Comparison of ENCODE assay signal across 17 cellular contexts in the genomic region with DNA sequence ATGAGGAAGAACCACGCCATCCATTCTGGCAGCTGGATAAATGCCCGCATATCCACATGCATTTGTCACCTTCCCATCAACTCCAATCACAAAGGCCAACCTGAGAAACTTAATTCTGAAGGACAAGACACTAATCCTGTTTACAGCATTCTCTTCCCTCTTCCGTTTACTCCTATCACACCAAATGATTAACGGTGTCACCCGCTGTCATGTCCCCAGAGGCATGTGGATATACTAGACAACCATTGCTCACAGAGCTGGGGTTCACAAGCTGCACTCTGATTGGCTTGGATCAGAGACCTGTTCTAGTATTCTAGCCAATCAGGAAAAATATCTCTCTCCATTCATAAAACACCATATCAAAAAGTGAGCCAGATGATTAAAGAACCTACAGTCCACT. TPM values are rescaled to one million over a fixed set of nuclear protein-coding genes. Genes with fewer than 3 reads are reported as not detected.
DNase-seq lines count a peak whose midpoint lies in the region; ATAC-seq and TF ChIP-seq lines count a peak whose summit lies in the region.
"Had no signal": no experiment of that assay in that cellular context is flagged by ENCODE, and none has a peak within 500 bp of the region (broad histone marks: within the 10 kb centered on the region; RNA-seq: fewer than 3 reads in every experiment).

No MANE protein-coding gene starts in this region.

- H3F3A ChIP-seq in DOHH2 (ENCODE audit: control insufficient read depth, insufficient read depth) = no peaks in the 10 kb centered on the region

- no peaks in the 10 kb centered on the region for H3K9me3 Mint-ChIP-seq in dendritic cell treated with granulocyte-macrophage colony-stimulating factor and Interleukin-4, amounts not matched to agents 40 ng/mL and 50 ng/mL, for 4 days
- no peaks in the 10 kb centered on the region for H3K9me3 Mint-ChIP-seq in neural crest cell
- H3K9me3 Mint-ChIP-seq: activated naive CD4-positive, alpha-beta T cell treated with anti-CD3 and anti-CD28 coated beads for 36 hours had no signal

- H3K27ac Mint-ChIP-seq in dendritic cell treated with granulocyte-macrophage colony-stimulating factor and Interleukin-4, amounts not matched to agents 40 ng/mL and 50 ng/mL, for 4 days = peak overlapping the region; percentile 98
- no peak overlapping the region for H3K27ac Mint-ChIP-seq in neural crest cell (ENCODE audit: unreplicated experiment)
- H3K27ac Mint-ChIP-seq: activated naive CD4-positive, alpha-beta T cell treated with anti-CD3 and anti-CD28 coated beads for 36 hours had no signal

- H3K36me3 ChIP-seq in DOHH2 (ENCODE audit: control insufficient read depth, low read length) = peaks cover 79% of the 10 kb centered on the region

- TF ChIP-seq POLR2A in NB4 (IDR thresholded peaks at IDR 0.05; ENCODE audit: extremely low read depth, insufficient read length) = no peak

- no peaks in the 10 kb centered on the region for H3K9me3 ChIP-seq in DOHH2 (ENCODE audit: control insufficient read depth, insufficient read depth, low read length)
- H3K9me3 ChIP-seq: mucosa of descending colon had no signal

- intact Hi-C loops in dendritic cell treated with granulocyte-macrophage colony-stimulating factor and Interleukin-4, amounts not matched to agents 40 ng/mL and 50 ng/mL, for 4 days (cut with micrococcal nuclease) = loop anchor here (5.0 kb wide), 1 partner anchor 42 kb away; no protein-coding TSS in a partner anchor

- peak overlapping the region; percentile 93 for H3K4me3 Mint-ChIP-seq in dendritic cell treated with granulocyte-macrophage colony-stimulating factor and Interleukin-4, amounts not matched to agents 40 ng/mL and 50 ng/mL, for 4 days
- peak overlapping the region; percentile 8 for H3K4me3 Mint-ChIP-seq in neural crest cell
- H3K4me3 Mint-ChIP-seq: activated naive CD4-positive, alpha-beta T cell treated with anti-CD3 and anti-CD28 coated beads for 36 hours had no signal

- TF ChIP-seq CTCF in DOHH2 (IDR thresholded peaks at IDR 0.05; ENCODE audit: low read depth, low read length, poor library complexity, severe bottlenecking) (no peak), NB4 (IDR thresholded peaks at IDR 0.05; ENCODE audit: low read depth, low read length) (no peak), neural crest cell (conservative IDR thresholded peaks at IDR 0.05) (no peak)

- DNase-seq in NB4 (ENCODE audit: low read depth) = peak; percentile 45
- no peak for DNase-seq in neural crest cell (ENCODE audit: low read depth, low spot score)
- no peak for DNase-seq in amniotic stem cell (lab: John Stamatoyannopoulos, UW)
- no peak for DNase-seq in effector CD4-positive, alpha-beta T cell
- DNase-seq: activated CD8-positive, alpha-beta memory T cell treated with anti-CD3 and anti-CD28 coated beads for 24 hours; activated naive CD4-positive, alpha-beta T cell treated with anti-CD3 and anti-CD28 coated beads for 36 hours; CD4-positive, alpha-beta memory T cell; GDM1; HCEC 1CT; mucosa of descending colon; stimulated activated CD4-positive, alpha-beta T cell treated with anti-CD3 and anti-CD28 coated beads, Interleukin-4, amount 100 ng/mL, for 4 hours; T-helper 9 cell had no signal

- no peaks in the 10 kb centered on the region for H3K27me3 Mint-ChIP-seq in dendritic cell treated with granulocyte-macrophage colony-stimulating factor and Interleukin-4, amounts not matched to agents 40 ng/mL and 50 ng/mL, for 4 days
- H3K27me3 Mint-ChIP-seq in neural crest cell (ENCODE audit: low read depth) = peaks cover 10% of the 10 kb centered on the region
- H3K27me3 Mint-ChIP-seq: CD4-positive, alpha-beta memory T cell had no signal

- no peaks in the 10 kb centered on the region for H3K27me3 ChIP-seq in DOHH2 (ENCODE audit: control insufficient read depth, low read length)

- H3K4me1 Mint-ChIP-seq in dendritic cell treated with granulocyte-macrophage colony-stimulating factor and Interleukin-4, amounts not matched to agents 40 ng/mL and 50 ng/mL, for 4 days (ENCODE audit: low read depth) = peaks cover 87% of the 10 kb centered on the region
- peaks cover 62% of the 10 kb centered on the region for H3K4me1 Mint-ChIP-seq in neural crest cell

- H3K4me3 ChIP-seq in DOHH2 (ENCODE audit: low read length) (no peak overlapping the region), NB4 (ENCODE audit: low read depth, low read length) (peak overlapping the region; percentile 88)
- H3K4me3 ChIP-seq: mucosa of descending colon had no signal

- H3K9me2 ChIP-seq in DOHH2 (replicated peaks; ENCODE audit: control insufficient read depth, low read length) = no peaks in the 10 kb centered on the region

- peak overlapping the region; percentile 94 for H3K4me2 ChIP-seq in DOHH2 (ENCODE audit: low read length)

- H3K36me3 Mint-ChIP-seq in dendritic cell treated with granulocyte-macrophage colony-stimulating factor and Interleukin-4, amounts not matched to agents 40 ng/mL and 50 ng/mL, for 4 days (ENCODE audit: low read depth) = peaks cover 72% of the 10 kb centered on the region
- H3K36me3 Mint-ChIP-seq in neural crest cell (ENCODE audit: low read depth) = no peaks in the 10 kb centered on the region

- peaks cover 96% of the 10 kb centered on the region for H3K79me2 ChIP-seq in DOHH2 (ENCODE audit: control insufficient read depth, low read length)

- ATAC-seq in GM18870 (IDR thresholded peaks at IDR 0.05; ENCODE audit: unreplicated experiment) = no peak
- ATAC-seq: mucosa of descending colon had no signal

- no peak overlapping the region for H3K27ac ChIP-seq in DOHH2 (ENCODE audit: low read depth, low read length)

- H3K4me1 ChIP-seq in DOHH2 (ENCODE audit: control insufficient read depth, low read length) = peaks cover 61% of the 10 kb centered on the region

- peaks cover 58% of the 10 kb centered on the region for H4K20me1 ChIP-seq in DOHH2 (ENCODE audit: control insufficient read depth, insufficient read depth, low read depth, low read length)

RNA-seq across cellular contexts. Expression of a gene that starts 3.6 kb away (rescaled TPM):
- total RNA-seq in neural crest cell = 339 and 353 TPM in 2 replicates

RNA-seq across cellular contexts. Expression of a gene that starts 51.7 kb away (rescaled TPM):
- total RNA-seq in neural crest cell = not detected in 2 replicates
- total RNA-seq: activated naive CD4-positive, alpha-beta T cell treated with anti-CD3 and anti-CD28 coated beads for 36 hours; CD4-positive, alpha-beta memory T cell; fibroblast of lung; mucosa of descending colon; NCI-H460 had no signal

RNA-seq across cellular contexts. Expression of a gene that starts 56.7 kb away (rescaled TPM):
- not detected in 2 replicates for total RNA-seq in neural crest cell
- total RNA-seq: activated naive CD4-positive, alpha-beta T cell treated with anti-CD3 and anti-CD28 coated beads for 36 hours; fibroblast of lung; NCI-H460 had no signal
